In the genomic region with DNA sequence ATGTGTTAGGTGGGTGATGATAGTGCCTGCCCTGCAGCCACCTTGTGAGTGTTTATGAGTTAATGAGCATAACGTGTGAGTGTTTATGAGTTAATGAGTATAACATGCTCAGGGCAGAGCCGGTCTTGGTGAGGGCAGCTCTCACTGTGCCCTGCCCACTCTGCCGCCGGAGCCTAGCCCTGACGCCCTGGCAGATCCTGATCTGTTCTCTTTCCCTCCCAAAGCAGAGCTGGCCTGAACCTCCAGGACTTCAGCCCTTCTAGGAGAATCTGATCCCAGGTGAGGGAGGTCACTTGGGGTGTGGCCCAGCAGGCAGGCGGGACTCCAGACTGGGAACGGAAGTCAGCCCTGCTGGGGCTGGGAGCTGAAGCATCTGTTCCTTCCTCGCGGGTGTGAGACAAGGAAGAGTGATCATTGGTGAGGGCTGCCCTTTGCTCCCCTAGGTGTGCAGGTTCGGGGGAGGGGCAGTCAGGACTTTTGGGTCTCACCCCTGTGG, we compare ENCODE assay signal across 1 cellular context.
TF ChIP-seq lines count a peak whose summit lies in the region.

No MANE protein-coding gene starts in this region.

TF ChIP-seq in GM23338, 12 proteins besides CTCF, POLR2A, EP300 and RAD21 (continued from another document):
- TF ChIP-seq, protein P1, sequence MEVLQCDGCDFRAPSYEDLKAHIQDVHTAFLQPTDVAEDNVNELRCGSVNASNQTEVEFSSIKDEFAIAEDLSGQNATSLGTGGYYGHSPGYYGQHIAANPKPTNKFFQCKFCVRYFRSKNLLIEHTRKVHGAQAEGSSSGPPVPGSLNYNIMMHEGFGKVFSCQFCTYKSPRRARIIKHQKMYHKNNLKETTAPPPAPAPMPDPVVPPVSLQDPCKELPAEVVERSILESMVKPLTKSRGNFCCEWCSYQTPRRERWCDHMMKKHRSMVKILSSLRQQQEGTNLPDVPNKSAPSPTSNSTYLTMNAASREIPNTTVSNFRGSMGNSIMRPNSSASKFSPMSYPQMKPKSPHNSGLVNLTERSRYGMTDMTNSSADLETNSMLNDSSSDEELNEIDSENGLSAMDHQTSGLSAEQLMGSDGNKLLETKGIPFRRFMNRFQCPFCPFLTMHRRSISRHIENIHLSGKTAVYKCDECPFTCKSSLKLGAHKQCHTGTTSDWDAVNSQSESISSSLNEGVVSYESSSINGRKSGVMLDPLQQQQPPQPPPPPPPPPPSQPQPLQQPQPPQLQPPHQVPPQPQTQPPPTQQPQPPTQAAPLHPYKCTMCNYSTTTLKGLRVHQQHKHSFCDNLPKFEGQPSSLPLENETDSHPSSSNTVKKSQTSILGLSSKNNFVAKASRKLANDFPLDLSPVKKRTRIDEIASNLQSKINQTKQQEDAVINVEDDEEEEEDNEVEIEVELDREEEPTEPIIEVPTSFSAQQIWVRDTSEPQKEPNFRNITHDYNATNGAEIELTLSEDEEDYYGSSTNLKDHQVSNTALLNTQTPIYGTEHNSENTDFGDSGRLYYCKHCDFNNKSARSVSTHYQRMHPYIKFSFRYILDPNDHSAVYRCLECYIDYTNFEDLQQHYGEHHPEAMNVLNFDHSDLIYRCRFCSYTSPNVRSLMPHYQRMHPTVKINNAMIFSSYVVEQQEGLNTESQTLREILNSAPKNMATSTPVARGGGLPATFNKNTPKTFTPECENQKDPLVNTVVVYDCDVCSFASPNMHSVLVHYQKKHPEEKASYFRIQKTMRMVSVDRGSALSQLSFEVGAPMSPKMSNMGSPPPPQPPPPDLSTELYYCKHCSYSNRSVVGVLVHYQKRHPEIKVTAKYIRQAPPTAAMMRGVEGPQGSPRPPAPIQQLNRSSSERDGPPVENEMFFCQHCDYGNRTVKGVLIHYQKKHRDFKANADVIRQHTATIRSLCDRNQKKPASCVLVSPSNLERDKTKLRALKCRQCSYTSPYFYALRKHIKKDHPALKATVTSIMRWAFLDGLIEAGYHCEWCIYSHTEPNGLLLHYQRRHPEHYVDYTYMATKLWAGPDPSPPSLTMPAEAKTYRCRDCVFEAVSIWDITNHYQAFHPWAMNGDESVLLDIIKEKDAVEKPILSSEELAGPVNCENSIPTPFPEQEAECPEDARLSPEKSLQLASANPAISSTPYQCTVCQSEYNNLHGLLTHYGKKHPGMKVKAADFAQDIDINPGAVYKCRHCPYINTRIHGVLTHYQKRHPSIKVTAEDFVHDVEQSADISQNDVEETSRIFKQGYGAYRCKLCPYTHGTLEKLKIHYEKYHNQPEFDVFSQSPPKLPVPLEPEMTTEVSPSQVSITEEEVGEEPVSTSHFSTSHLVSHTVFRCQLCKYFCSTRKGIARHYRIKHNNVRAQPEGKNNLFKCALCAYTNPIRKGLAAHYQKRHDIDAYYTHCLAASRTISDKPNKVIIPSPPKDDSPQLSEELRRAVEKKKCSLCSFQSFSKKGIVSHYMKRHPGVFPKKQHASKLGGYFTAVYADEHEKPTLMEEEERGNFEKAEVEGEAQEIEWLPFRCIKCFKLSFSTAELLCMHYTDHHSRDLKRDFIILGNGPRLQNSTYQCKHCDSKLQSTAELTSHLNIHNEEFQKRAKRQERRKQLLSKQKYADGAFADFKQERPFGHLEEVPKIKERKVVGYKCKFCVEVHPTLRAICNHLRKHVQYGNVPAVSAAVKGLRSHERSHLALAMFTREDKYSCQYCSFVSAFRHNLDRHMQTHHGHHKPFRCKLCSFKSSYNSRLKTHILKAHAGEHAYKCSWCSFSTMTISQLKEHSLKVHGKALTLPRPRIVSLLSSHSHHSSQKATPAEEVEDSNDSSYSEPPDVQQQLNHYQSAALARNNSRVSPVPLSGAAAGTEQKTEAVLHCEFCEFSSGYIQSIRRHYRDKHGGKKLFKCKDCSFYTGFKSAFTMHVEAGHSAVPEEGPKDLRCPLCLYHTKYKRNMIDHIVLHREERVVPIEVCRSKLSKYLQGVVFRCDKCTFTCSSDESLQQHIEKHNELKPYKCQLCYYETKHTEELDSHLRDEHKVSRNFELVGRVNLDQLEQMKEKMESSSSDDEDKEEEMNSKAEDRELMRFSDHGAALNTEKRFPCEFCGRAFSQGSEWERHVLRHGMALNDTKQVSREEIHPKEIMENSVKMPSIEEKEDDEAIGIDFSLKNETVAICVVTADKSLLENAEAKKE (CRISPR knock-in tag; IDR thresholded peaks at IDR 0.05) = no peak
- TF ChIP-seq ZNF114 (CRISPR knock-in tag; IDR thresholded peaks at IDR 0.05) (no peak), CREB1 (CRISPR knock-in tag; IDR thresholded peaks at IDR 0.05; ENCODE audit: low read depth) (no peak), ZNF331 (CRISPR knock-in tag; IDR thresholded peaks at IDR 0.05; ENCODE audit: low read depth) (no peak), STAT1 (IDR thresholded peaks at IDR 0.05; ENCODE audit: unreplicated experiment) (no peak), NANOG (IDR thresholded peaks at IDR 0.05; ENCODE audit: borderline replicate concordance) (no peak), POLR2AphosphoS5 (IDR thresholded peaks at IDR 0.05; ENCODE audit: low read depth) (no peak), EZH2 (IDR thresholded peaks at IDR 0.05; ENCODE audit: low read depth, unreplicated experiment) (no peak), JUNB (IDR thresholded peaks at IDR 0.05; ENCODE audit: unreplicated experiment) (no peak)
- TF ChIP-seq, protein P2, sequence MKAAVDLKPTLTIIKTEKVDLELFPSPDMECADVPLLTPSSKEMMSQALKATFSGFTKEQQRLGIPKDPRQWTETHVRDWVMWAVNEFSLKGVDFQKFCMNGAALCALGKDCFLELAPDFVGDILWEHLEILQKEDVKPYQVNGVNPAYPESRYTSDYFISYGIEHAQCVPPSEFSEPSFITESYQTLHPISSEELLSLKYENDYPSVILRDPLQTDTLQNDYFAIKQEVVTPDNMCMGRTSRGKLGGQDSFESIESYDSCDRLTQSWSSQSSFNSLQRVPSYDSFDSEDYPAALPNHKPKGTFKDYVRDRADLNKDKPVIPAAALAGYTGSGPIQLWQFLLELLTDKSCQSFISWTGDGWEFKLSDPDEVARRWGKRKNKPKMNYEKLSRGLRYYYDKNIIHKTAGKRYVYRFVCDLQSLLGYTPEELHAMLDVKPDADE (IDR thresholded peaks at IDR 0.05) = no peak
